ENCODE assay signal across 22 cellular contexts in the genomic region with DNA sequence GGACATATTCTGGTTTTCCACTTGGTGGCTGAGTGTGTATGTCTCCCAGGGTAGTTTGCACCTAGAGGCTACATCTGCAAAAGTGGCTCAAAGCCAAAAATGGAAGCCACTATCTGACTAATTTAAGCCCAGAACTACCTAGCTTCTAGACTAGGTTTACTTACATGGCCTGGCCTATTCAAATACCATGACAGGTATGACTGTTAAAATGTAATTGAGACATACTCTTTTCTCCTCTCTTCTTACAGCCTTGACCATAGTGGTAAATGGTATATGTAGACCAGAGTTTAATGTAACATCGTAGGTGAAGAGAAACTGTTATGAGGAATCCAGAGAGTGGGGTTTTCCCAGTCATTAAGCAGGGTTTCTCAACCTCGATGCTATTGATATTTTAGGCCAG. TPM values are rescaled to one million over a fixed set of nuclear protein-coding genes. Genes with fewer than 3 reads are reported as not detected.
"Had no signal": no experiment of that assay in that cellular context is flagged by ENCODE, and none has a peak within 500 bp of the region (broad histone marks: within the 10 kb centered on the region; RNA-seq: fewer than 3 reads in every experiment).

No MANE protein-coding gene starts in this region.

- DNase-seq: activated T-cell treated with anti-CD3 and anti-CD28 coated beads, Interleukin-2, amount 50 U/mL, for 24 hours; adrenal gland; colonic mucosa; esophagus squamous epithelium; gastrocnemius medialis; hippocampal formation; kidney glomerular epithelial cell; left lung; naive thymus-derived CD4-positive, alpha-beta T cell; posterior cingulate gyrus; retina; sigmoid colon; stimulated activated CD4-positive, alpha-beta T cell treated with anti-CD3 and anti-CD28 coated beads, Interleukin-2, amount 100 ng/mL, for 48 hours; stimulated activated naive CD4-positive, alpha-beta T cell had no signal

- ATAC-seq: activated naive CD4-positive, alpha-beta T cell treated with anti-CD3 and anti-CD28 coated beads, Interleukin-2, amount 50 U/mL, for 72 hours; activated T-helper 17 cell treated with anti-CD3 and anti-CD28 coated beads, Interleukin-2, amount 50 U/mL, for 72 hours; gastrocnemius medialis; left lung; naive thymus-derived CD4-positive, alpha-beta T cell; WTC11 had no signal

RNA-seq across cellular contexts. Expression of a gene that starts 2.3 kb away (rescaled TPM):
- total RNA-seq: activated naive CD4-positive, alpha-beta T cell treated with anti-CD3 and anti-CD28 coated beads, Interleukin-2, amount 50 U/mL, for 72 hours; activated T-helper 17 cell treated with anti-CD3 and anti-CD28 coated beads, Interleukin-2, amount 50 U/mL, for 72 hours; adrenal gland; ascending aorta; colonic mucosa; esophagus squamous epithelium; gastrocnemius medialis; left lung; lung microvascular endothelial cell; naive thymus-derived CD4-positive, alpha-beta T cell; omental fat pad; sigmoid colon; thoracic aorta; vagina had no signal

RNA-seq across cellular contexts. Expression of a gene that starts 2.6 kb away (rescaled TPM):
- total RNA-seq: activated naive CD4-positive, alpha-beta T cell treated with anti-CD3 and anti-CD28 coated beads, Interleukin-2, amount 50 U/mL, for 72 hours; activated T-helper 17 cell treated with anti-CD3 and anti-CD28 coated beads, Interleukin-2, amount 50 U/mL, for 72 hours; ascending aorta; colonic mucosa; esophagus squamous epithelium; gastrocnemius medialis; left lung; lung microvascular endothelial cell; naive thymus-derived CD4-positive, alpha-beta T cell; omental fat pad; thoracic aorta; vagina had no signal
